ENCODE assay signal across 8 cellular contexts in the genomic region with DNA sequence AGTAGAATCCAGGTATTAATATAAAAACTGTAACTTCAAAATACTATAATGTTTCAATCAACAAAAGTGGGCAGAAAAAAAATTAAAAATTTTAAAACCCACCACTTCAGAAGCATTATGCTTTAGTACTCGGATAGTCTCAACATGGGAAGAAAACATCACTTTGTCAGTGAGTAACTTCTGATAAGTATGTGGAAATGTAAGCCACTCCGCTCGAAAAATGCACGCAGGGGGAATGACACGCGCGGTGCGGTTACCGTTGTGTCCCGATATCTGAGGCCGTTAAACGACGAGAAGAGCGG. TPM values are rescaled to one million over a fixed set of nuclear protein-coding genes. Genes with fewer than 3 reads are reported as not detected.
DNase-seq lines count a peak whose midpoint lies in the region; ATAC-seq and TF ChIP-seq lines count a peak whose summit lies in the region.

No MANE protein-coding gene starts in this region.

- H3K4me1 Mint-ChIP-seq in activated T-helper 2 cell treated with anti-CD3 and anti-CD28 coated beads, Interferon-gamma antibody, Interleukin-2, Interleukin-4, amounts not matched to agents 10 μg/mL and 5 μg/mL and 100 μg/mL, durations not matched to agents 14 hours and 24 hours and 36 hours (ENCODE audit: low read depth), result peaks cover 52% of the 10 kb centered on the region
- H3K4me1 Mint-ChIP-seq in stimulated activated naive CD8-positive, alpha-beta T cell treated with anti-CD3 and anti-CD28 coated beads, Interleukin-15, amount 100 ng/mL, for 72 hours, result peaks cover 62% of the 10 kb centered on the region

- peak overlapping the region; percentile 87 for H3K4me3 Mint-ChIP-seq in activated T-helper 2 cell treated with anti-CD3 and anti-CD28 coated beads, Interferon-gamma antibody, Interleukin-2, Interleukin-4, amounts not matched to agents 10 μg/mL and 5 μg/mL and 100 μg/mL, durations not matched to agents 14 hours and 24 hours and 36 hours (ENCODE audit: low read depth)
- H3K4me3 Mint-ChIP-seq in stimulated activated naive CD8-positive, alpha-beta T cell treated with anti-CD3 and anti-CD28 coated beads, Interleukin-15, amount 100 ng/mL, for 72 hours, result peak overlapping the region; percentile 86 to 87

- H3K4me3 ChIP-seq in HFF-Myc (replicated peaks; ENCODE audit: low read depth, low read length) (peak overlapping the region; percentile 80), iPS-18c (ENCODE audit: insufficient read depth, low read depth, low read length) (peak overlapping the region; percentile 91)

- ATAC-seq in stimulated activated naive CD8-positive, alpha-beta T cell treated with anti-CD3 and anti-CD28 coated beads, Interleukin-15, amount 100 ng/mL, for 72 hours, result no peak

- intact Hi-C loops in activated T-helper 2 cell treated with anti-CD3 and anti-CD28 coated beads, Interferon-gamma antibody, Interleukin-2, Interleukin-4, amounts not matched to agents 10 μg/mL and 5 μg/mL and 100 μg/mL, durations not matched to agents 14 hours and 24 hours and 36 hours (cut with micrococcal nuclease), result loop anchor here (1.0 to 10.0 kb wide), 5 partner anchors 8 to 1812 kb away; partner anchors contain the start of gene OXSM

- H3K36me3 Mint-ChIP-seq in activated T-helper 2 cell treated with anti-CD3 and anti-CD28 coated beads, Interferon-gamma antibody, Interleukin-2, Interleukin-4, amounts not matched to agents 10 μg/mL and 5 μg/mL and 100 μg/mL, durations not matched to agents 14 hours and 24 hours and 36 hours (ENCODE audit: low read depth), result peaks cover 32% of the 10 kb centered on the region

- no peak for TF ChIP-seq CTCF in HFF-Myc (IDR thresholded peaks at IDR 0.05; ENCODE audit: low read depth, low read length, missing control alignments)

- peak overlapping the region; percentile 83 for H3K27ac Mint-ChIP-seq in activated T-helper 2 cell treated with anti-CD3 and anti-CD28 coated beads, Interferon-gamma antibody, Interleukin-2, Interleukin-4, amounts not matched to agents 10 μg/mL and 5 μg/mL and 100 μg/mL, durations not matched to agents 14 hours and 24 hours and 36 hours
- peak overlapping the region; percentile 84 to 91 for H3K27ac Mint-ChIP-seq in stimulated activated naive CD8-positive, alpha-beta T cell treated with anti-CD3 and anti-CD28 coated beads, Interleukin-15, amount 100 ng/mL, for 72 hours

- no peaks in the 10 kb centered on the region for H3K9me3 ChIP-seq in iPS-18c (ENCODE audit: control insufficient read depth, insufficient read depth, low read length)

- DNase-seq in HFF-Myc (ENCODE audit: extremely low read depth, low read depth) (no peak), NCI-H526 treated with DMSO at 0.1 percent for 48 hours (lab: John Stamatoyannopoulos, UW) (no peak), islet precursor cell (no peak), iPS-NIHi11 (ENCODE audit: low spot score) (no peak), cortex of kidney (lab: John Stamatoyannopoulos, UW) (no peak)
- DNase-seq in activated T-helper 2 cell treated with anti-CD3 and anti-CD28 coated beads, Interferon-gamma antibody, Interleukin-2, Interleukin-4, amounts not matched to agents 10 μg/mL and 5 μg/mL and 100 μg/mL, durations not matched to agents 14 hours and 24 hours and 36 hours (ENCODE audit: low spot score), result no peak
- DNase-seq in stimulated activated naive CD8-positive, alpha-beta T cell treated with anti-CD3 and anti-CD28 coated beads, Interleukin-15, amount 100 ng/mL, for 72 hours, result no peak

- H3K27me3 Mint-ChIP-seq in activated T-helper 2 cell treated with anti-CD3 and anti-CD28 coated beads, Interferon-gamma antibody, Interleukin-2, Interleukin-4, amounts not matched to agents 10 μg/mL and 5 μg/mL and 100 μg/mL, durations not matched to agents 14 hours and 24 hours and 36 hours (ENCODE audit: low read depth), result no peaks in the 10 kb centered on the region
- H3K27me3 Mint-ChIP-seq in stimulated activated naive CD8-positive, alpha-beta T cell treated with anti-CD3 and anti-CD28 coated beads, Interleukin-15, amount 100 ng/mL, for 72 hours, result no peaks in the 10 kb centered on the region

- no peaks in the 10 kb centered on the region for H3K9me3 Mint-ChIP-seq in activated T-helper 2 cell treated with anti-CD3 and anti-CD28 coated beads, Interferon-gamma antibody, Interleukin-2, Interleukin-4, amounts not matched to agents 10 μg/mL and 5 μg/mL and 100 μg/mL, durations not matched to agents 14 hours and 24 hours and 36 hours
- H3K9me3 Mint-ChIP-seq in stimulated activated naive CD8-positive, alpha-beta T cell treated with anti-CD3 and anti-CD28 coated beads, Interleukin-15, amount 100 ng/mL, for 72 hours, result no peaks in the 10 kb centered on the region

RNA-seq across cellular contexts. Expression of gene NGLY1, which starts 0.7 kb away (rescaled TPM):
- total RNA-seq in activated T-helper 2 cell treated with anti-CD3 and anti-CD28 coated beads, Interferon-gamma antibody, Interleukin-2, Interleukin-4, amounts not matched to agents 10 μg/mL and 5 μg/mL and 100 μg/mL, durations not matched to agents 14 hours and 24 hours and 36 hours, result 71.6 and 78.8 TPM in 2 replicates

RNA-seq across cellular contexts. Expression of gene OXSM, which starts 7.3 kb away (rescaled TPM):
- 15.7 and 15.8 TPM in 2 replicates for total RNA-seq in activated T-helper 2 cell treated with anti-CD3 and anti-CD28 coated beads, Interferon-gamma antibody, Interleukin-2, Interleukin-4, amounts not matched to agents 10 μg/mL and 5 μg/mL and 100 μg/mL, durations not matched to agents 14 hours and 24 hours and 36 hours
